ENCODE assay signal across 1 cellular context in the genomic region with DNA sequence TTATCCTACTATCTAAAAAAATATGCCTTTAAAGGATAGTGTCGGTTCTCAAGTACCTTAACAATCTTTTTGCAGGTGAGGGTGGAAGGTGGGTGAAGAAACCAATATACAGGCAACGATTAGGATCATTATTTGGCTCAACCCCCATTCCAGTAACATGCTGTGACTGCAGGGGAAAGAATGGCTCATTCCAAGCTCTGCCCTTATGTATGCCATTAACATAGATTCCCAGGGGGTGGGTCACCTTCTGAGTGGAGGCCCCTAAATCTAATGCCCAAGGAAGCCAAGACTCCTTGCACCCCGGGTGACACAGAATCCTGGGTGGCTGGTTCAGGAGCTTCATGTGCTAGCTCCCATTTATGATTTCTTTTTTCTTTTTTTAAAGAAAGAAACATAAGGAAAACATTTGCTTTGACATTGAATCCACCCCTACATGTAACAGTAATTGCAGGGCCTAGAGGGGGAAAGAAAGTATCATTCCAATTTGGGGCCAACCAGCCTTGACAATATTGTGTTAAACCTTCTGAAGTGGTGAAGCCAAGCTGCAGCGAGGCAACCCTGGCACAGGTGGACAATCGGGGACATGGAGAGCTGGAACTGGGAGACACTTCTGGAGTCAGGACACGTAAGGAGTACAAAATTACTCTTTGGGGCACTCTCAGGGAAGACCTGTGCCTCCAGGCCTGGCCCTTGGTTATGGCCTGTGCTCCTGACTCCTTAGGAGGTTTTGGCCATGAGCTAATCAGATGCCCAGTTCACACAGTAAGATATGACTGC.
TF ChIP-seq lines count a peak whose summit lies in the region.

No MANE protein-coding gene starts in this region.

TF ChIP-seq in WTC11, 78 proteins besides CTCF, POLR2A, EP300 and RAD21 (continued from another document):
- TF ChIP-seq, protein P1, sequence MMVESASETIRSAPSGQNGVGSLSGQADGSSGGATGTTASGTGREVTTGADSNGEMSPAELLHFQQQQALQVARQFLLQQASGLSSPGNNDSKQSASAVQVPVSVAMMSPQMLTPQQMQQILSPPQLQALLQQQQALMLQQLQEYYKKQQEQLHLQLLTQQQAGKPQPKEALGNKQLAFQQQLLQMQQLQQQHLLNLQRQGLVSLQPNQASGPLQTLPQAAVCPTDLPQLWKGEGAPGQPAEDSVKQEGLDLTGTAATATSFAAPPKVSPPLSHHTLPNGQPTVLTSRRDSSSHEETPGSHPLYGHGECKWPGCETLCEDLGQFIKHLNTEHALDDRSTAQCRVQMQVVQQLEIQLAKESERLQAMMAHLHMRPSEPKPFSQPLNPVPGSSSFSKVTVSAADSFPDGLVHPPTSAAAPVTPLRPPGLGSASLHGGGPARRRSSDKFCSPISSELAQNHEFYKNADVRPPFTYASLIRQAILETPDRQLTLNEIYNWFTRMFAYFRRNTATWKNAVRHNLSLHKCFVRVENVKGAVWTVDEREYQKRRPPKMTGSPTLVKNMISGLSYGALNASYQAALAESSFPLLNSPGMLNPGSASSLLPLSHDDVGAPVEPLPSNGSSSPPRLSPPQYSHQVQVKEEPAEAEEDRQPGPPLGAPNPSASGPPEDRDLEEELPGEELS (CRISPR knock-in tag; IDR thresholded peaks at IDR 0.05) = no peak
- TF ChIP-seq, protein P2, sequence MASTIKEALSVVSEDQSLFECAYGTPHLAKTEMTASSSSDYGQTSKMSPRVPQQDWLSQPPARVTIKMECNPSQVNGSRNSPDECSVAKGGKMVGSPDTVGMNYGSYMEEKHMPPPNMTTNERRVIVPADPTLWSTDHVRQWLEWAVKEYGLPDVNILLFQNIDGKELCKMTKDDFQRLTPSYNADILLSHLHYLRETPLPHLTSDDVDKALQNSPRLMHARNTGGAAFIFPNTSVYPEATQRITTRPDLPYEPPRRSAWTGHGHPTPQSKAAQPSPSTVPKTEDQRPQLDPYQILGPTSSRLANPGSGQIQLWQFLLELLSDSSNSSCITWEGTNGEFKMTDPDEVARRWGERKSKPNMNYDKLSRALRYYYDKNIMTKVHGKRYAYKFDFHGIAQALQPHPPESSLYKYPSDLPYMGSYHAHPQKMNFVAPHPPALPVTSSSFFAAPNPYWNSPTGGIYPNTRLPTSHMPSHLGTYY (CRISPR knock-in tag; IDR thresholded peaks at IDR 0.05) = no peak
- TF ChIP-seq IRF2 (CRISPR knock-in tag; IDR thresholded peaks at IDR 0.05; ENCODE audit: borderline replicate concordance, low read depth) (no peak), FOXJ3 (CRISPR knock-in tag; IDR thresholded peaks at IDR 0.05; ENCODE audit: borderline replicate concordance) (no peak), RORB (CRISPR knock-in tag; IDR thresholded peaks at IDR 0.05) (no peak)
- TF ChIP-seq, protein P3, sequence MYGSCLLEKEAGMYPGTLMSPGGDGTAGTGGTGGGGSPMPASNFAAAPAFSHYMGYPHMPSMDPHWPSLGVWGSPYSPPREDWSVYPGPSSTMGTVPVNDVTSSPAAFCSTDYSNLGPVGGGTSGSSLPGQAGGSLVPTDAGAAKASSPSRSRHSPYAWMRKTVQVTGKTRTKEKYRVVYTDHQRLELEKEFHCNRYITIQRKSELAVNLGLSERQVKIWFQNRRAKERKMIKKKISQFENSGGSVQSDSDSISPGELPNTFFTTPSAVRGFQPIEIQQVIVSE (CRISPR knock-in tag; IDR thresholded peaks at IDR 0.05; ENCODE audit: borderline replicate concordance) = no peak
- TF ChIP-seq, protein P4, sequence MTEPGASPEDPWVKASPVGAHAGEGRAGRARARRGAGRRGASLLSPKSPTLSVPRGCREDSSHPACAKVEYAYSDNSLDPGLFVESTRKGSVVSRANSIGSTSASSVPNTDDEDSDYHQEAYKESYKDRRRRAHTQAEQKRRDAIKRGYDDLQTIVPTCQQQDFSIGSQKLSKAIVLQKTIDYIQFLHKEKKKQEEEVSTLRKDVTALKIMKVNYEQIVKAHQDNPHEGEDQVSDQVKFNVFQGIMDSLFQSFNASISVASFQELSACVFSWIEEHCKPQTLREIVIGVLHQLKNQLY (CRISPR knock-in tag; IDR thresholded peaks at IDR 0.05) = no peak
- TF ChIP-seq, protein P5, sequence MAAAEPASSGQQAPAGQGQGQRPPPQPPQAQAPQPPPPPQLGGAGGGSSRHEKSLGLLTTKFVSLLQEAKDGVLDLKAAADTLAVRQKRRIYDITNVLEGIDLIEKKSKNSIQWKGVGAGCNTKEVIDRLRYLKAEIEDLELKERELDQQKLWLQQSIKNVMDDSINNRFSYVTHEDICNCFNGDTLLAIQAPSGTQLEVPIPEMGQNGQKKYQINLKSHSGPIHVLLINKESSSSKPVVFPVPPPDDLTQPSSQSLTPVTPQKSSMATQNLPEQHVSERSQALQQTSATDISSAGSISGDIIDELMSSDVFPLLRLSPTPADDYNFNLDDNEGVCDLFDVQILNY (CRISPR knock-in tag; IDR thresholded peaks at IDR 0.05) = no peak
- TF ChIP-seq, protein P6, sequence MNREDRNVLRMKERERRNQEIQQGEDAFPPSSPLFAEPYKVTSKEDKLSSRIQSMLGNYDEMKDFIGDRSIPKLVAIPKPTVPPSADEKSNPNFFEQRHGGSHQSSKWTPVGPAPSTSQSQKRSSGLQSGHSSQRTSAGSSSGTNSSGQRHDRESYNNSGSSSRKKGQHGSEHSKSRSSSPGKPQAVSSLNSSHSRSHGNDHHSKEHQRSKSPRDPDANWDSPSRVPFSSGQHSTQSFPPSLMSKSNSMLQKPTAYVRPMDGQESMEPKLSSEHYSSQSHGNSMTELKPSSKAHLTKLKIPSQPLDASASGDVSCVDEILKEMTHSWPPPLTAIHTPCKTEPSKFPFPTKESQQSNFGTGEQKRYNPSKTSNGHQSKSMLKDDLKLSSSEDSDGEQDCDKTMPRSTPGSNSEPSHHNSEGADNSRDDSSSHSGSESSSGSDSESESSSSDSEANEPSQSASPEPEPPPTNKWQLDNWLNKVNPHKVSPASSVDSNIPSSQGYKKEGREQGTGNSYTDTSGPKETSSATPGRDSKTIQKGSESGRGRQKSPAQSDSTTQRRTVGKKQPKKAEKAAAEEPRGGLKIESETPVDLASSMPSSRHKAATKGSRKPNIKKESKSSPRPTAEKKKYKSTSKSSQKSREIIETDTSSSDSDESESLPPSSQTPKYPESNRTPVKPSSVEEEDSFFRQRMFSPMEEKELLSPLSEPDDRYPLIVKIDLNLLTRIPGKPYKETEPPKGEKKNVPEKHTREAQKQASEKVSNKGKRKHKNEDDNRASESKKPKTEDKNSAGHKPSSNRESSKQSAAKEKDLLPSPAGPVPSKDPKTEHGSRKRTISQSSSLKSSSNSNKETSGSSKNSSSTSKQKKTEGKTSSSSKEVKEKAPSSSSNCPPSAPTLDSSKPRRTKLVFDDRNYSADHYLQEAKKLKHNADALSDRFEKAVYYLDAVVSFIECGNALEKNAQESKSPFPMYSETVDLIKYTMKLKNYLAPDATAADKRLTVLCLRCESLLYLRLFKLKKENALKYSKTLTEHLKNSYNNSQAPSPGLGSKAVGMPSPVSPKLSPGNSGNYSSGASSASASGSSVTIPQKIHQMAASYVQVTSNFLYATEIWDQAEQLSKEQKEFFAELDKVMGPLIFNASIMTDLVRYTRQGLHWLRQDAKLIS (CRISPR knock-in tag; IDR thresholded peaks at IDR 0.05; ENCODE audit: borderline replicate concordance) = no peak
- TF ChIP-seq, protein P7, sequence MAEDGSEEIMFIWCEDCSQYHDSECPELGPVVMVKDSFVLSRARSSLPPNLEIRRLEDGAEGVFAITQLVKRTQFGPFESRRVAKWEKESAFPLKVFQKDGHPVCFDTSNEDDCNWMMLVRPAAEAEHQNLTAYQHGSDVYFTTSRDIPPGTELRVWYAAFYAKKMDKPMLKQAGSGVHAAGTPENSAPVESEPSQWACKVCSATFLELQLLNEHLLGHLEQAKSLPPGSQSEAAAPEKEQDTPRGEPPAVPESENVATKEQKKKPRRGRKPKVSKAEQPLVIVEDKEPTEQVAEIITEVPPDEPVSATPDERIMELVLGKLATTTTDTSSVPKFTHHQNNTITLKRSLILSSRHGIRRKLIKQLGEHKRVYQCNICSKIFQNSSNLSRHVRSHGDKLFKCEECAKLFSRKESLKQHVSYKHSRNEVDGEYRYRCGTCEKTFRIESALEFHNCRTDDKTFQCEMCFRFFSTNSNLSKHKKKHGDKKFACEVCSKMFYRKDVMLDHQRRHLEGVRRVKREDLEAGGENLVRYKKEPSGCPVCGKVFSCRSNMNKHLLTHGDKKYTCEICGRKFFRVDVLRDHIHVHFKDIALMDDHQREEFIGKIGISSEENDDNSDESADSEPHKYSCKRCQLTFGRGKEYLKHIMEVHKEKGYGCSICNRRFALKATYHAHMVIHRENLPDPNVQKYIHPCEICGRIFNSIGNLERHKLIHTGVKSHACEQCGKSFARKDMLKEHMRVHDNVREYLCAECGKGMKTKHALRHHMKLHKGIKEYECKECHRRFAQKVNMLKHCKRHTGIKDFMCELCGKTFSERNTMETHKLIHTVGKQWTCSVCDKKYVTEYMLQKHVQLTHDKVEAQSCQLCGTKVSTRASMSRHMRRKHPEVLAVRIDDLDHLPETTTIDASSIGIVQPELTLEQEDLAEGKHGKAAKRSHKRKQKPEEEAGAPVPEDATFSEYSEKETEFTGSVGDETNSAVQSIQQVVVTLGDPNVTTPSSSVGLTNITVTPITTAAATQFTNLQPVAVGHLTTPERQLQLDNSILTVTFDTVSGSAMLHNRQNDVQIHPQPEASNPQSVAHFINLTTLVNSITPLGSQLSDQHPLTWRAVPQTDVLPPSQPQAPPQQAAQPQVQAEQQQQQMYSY (CRISPR knock-in tag; IDR thresholded peaks at IDR 0.05) = no peak
